ENCODE assay signal across 22 cellular contexts in genomic region chr1:21838359-21839157, GRCh38. TPM values are rescaled to one million over a fixed set of nuclear protein-coding genes. Genes with fewer than 3 reads are reported as not detected.
DNase-seq lines count a peak whose midpoint lies in the region; ATAC-seq, FAIRE-seq and TF ChIP-seq lines count a peak whose summit lies in the region.
"Had no signal": no experiment of that assay in that cellular context is flagged by ENCODE, and none has a peak within 500 bp of the region (broad histone marks: within the 10 kb centered on the region; RNA-seq: fewer than 3 reads in every experiment).

No MANE protein-coding gene starts in this region.

- peaks cover 9% of the 10 kb centered on the region for H3K9me3 ChIP-seq in K562 (replicated peaks; ENCODE audit: control insufficient read depth, insufficient read depth, low read depth, low read length)
- peaks cover 0 to 14% (median 0%) of the 10 kb centered on the region in 3 donors for H3K9me3 ChIP-seq in esophagus squamous epithelium

- ATAC-seq in left ventricle myocardium superior (peak; percentile 11), left cardiac atrium (no peak), K562 (no peak), left lobe of liver (no peak)
- ATAC-seq: CD8-positive, alpha-beta T cell; GM12878 had no signal

- no peak overlapping the region; a peak in 1 of 4 replicates for H3K9ac ChIP-seq in K562 (ENCODE audit: insufficient read depth in 1 of 2, low read depth in 2 of 2, low read length in 2 of 2)
- H3K9ac ChIP-seq: BLaER1 treated with 17β-estradiol and CSF1 and Interleukin-3, amounts not matched to agents 10 nM and 100 nM had no signal

- H3K4me1 ChIP-seq in K562 (replicated peaks in 1 of 2; ENCODE audit: control insufficient read depth in 2 of 2, insufficient read depth in 2 of 2, low read length in 2 of 2) = peaks cover 0 to 12% of the 10 kb centered on the region in 2 experiments; a peak in 1 of 5 replicates
- H3K4me1 ChIP-seq in esophagus squamous epithelium = peaks cover 0 to 13% (median 0%) of the 10 kb centered on the region in 3 donors
- H3K4me1 ChIP-seq: BLaER1 treated with 17β-estradiol and CSF1 and Interleukin-3, amounts not matched to agents 10 nM and 100 nM; HAP-1 had no signal

- no peaks in the 10 kb centered on the region for H3K27me3 ChIP-seq in K562 (ENCODE audit: control insufficient read depth in 2 of 2, insufficient read depth in 2 of 2, low read length in 2 of 2)
- H3K27me3 ChIP-seq in esophagus squamous epithelium = no peaks in the 10 kb centered on the region
- H3K27me3 ChIP-seq: BLaER1 treated with 17β-estradiol and CSF1 and Interleukin-3, amounts not matched to agents 10 nM and 100 nM had no signal

- 90% methylated on average over 22 of the region's 23 CpGs for WGBS in K562 (ENCODE audit: insufficient coverage, low coverage, missing lambda C conversion rate)
- WGBS in esophagus squamous epithelium, 2 donors = 64 to 82% methylated on average over 3 to 5 of the region's 23 CpGs

- no peaks in the 10 kb centered on the region for H3K4me1 Mint-ChIP-seq in progenitor cell of endocrine pancreas (ENCODE audit: low read depth)
- H3K4me1 Mint-ChIP-seq: B cell had no signal

- no peaks in the 10 kb centered on the region for H3K79me2 ChIP-seq in K562 (ENCODE audit: control insufficient read depth, insufficient read depth, low read length)

- BruUV-seq in K562 (replicated peaks; lab: Mats Ljungman, UMichigan) = no TSS peak

- no peak overlapping the region for H2AFZ ChIP-seq in K562 (ENCODE audit: low read depth, low read length)

- H3K4me2 ChIP-seq in K562 (ENCODE audit: insufficient read depth, low read length) = no peak overlapping the region
- H3K4me2 ChIP-seq: BLaER1 treated with 17β-estradiol and CSF1 and Interleukin-3, amounts not matched to agents 10 nM and 100 nM had no signal

- in situ Hi-C loops in K562 (cut with MboI) = no loop called here

- CTCF ChIA-PET in K562 (lab: Yijun Ruan, JAX; ENCODE audit: low intra/inter-chr PET ratio) = no interaction called here

- no peak for TF ChIP-seq POLR2A in K562 (conservative IDR thresholded peaks at IDR 0.05)
- no peak for TF ChIP-seq POLR2A in esophagus squamous epithelium (IDR thresholded peaks at IDR 0.05)

- no peak for TF ChIP-seq RAD21 in K562 (CRISPR knock-in tag; conservative IDR thresholded peaks at IDR 0.05 in 1 of 2, IDR thresholded peaks at IDR 0.05 in 1 of 2)

- H3K9me3 Mint-ChIP-seq in progenitor cell of endocrine pancreas (ENCODE audit: low read depth) = no peaks in the 10 kb centered on the region

- intact Hi-C loops in left ventricle myocardium superior (cut with micrococcal nuclease) (no loop called here), left cardiac atrium (cut with DNase I) (no loop called here), K562 (cut with micrococcal nuclease) (no loop called here), esophagus squamous epithelium (cut with DNase I) (no loop called here)

- H3K4me3 ChIP-seq in K562 = no peak overlapping the region
- no peak overlapping the region for H3K4me3 ChIP-seq in esophagus squamous epithelium
- H3K4me3 ChIP-seq: BLaER1 treated with 17β-estradiol and CSF1 and Interleukin-3, amounts not matched to agents 10 nM and 100 nM; GM12878; HAP-1 had no signal

- no peak for DNase-seq in left ventricle myocardium superior
- DNase-seq in left cardiac atrium = no peak
- no peak for DNase-seq in K562 (ENCODE audit: extremely low read depth in 1 of 4, low spot score in 3 of 4)
- DNase-seq in left lobe of liver (ENCODE audit: low spot score) = peak; percentile 42
- DNase-seq in progenitor cell of endocrine pancreas (ENCODE audit: low spot score, unreplicated experiment) = no peak
- no peak for DNase-seq in esophagus squamous epithelium (lab: John Stamatoyannopoulos, UW)
- no peak for DNase-seq in GM19240 (ENCODE audit: insufficient read length, low spot score)
- no peak for DNase-seq in NCI-H2227 treated with DMSO at 0.1 percent for 48 hours (lab: John Stamatoyannopoulos, UW)
- DNase-seq: 8988T; CD8-positive, alpha-beta T cell; DMS 273 treated with DMSO at 0.1 percent for 48 hours; DMS53; DND-41; EL; GOT3 had no signal

- H3K36me3 ChIP-seq in K562 (ENCODE audit: control insufficient read depth, insufficient read depth, low read length) (peaks cover 90% of the 10 kb centered on the region; the same call in 2 of the 3 replicates), esophagus squamous epithelium (peaks cover 57 to 100% (median 66%) of the 10 kb centered on the region in 3 donors)

- peak overlapping the region; percentile 67 for H3K27ac Mint-ChIP-seq in progenitor cell of endocrine pancreas
- H3K27ac Mint-ChIP-seq: B cell; CD8-positive, alpha-beta T cell had no signal

- H3K9me1 ChIP-seq in K562 (ENCODE audit: control insufficient read depth, insufficient read depth, low read length) = no peaks in the 10 kb centered on the region

- no peak for TF ChIP-seq EP300 in K562 (IDR thresholded peaks at IDR 0.05; ENCODE audit: low read length)

- no peaks in the 10 kb centered on the region; the same call in 1 of the 2 replicates for H4K20me1 ChIP-seq in K562 (replicated peaks; ENCODE audit: control insufficient read depth, insufficient read depth, low read length)

- H3K27me3 Mint-ChIP-seq in progenitor cell of endocrine pancreas = no peaks in the 10 kb centered on the region
- H3K27me3 Mint-ChIP-seq: B cell had no signal

- FAIRE-seq in K562 (lab: Jason Lieb, UNC) = no peak
- FAIRE-seq: GM12878 had no signal

- POLR2A ChIA-PET in K562 (lab: Yijun Ruan, JAX) = interaction anchor here (0.6 kb wide), 2 partner anchors 20 to 36 kb away, joined by 3 to 5 read pairs; no protein-coding TSS in a partner anchor

- peaks cover 40% of the 10 kb centered on the region for H3K36me3 Mint-ChIP-seq in progenitor cell of endocrine pancreas (ENCODE audit: insufficient read depth)

- no peak for TF ChIP-seq CTCF in K562 (IDR thresholded peaks at IDR 0.05 in 2 of 3, conservative IDR thresholded peaks at IDR 0.05 in 1 of 3; ENCODE audit: insufficient read depth in 2 of 3, low read depth in 1 of 3, low read length in 3 of 3)
- TF ChIP-seq CTCF in progenitor cell of endocrine pancreas (IDR thresholded peaks at IDR 0.05; ENCODE audit: unreplicated experiment) = no peak
- TF ChIP-seq CTCF in esophagus squamous epithelium (IDR thresholded peaks at IDR 0.05) = no peak

- H3K4me3 Mint-ChIP-seq in progenitor cell of endocrine pancreas (ENCODE audit: low read depth) = no peak overlapping the region
- H3K4me3 Mint-ChIP-seq: B cell; CD8-positive, alpha-beta T cell had no signal

- H3K27ac ChIP-seq in K562 (ENCODE audit: extremely low read depth, low read depth, low read length) = no peak overlapping the region
- H3K27ac ChIP-seq in esophagus squamous epithelium = no peak overlapping the region
- H3K27ac ChIP-seq: BLaER1 treated with 17β-estradiol and CSF1 and Interleukin-3, amounts not matched to agents 10 nM and 100 nM; HL-60 had no signal

TF ChIP-seq in K562, 482 proteins besides CTCF, POLR2A, EP300 and RAD21 (continues in another document):
- peak; percentile 78 for TF ChIP-seq ZFP36 (IDR thresholded peaks at IDR 0.05; ENCODE audit: low read depth, low read length, partially characterized antibody)
- no peak for TF ChIP-seq ATF1 (CRISPR knock-in tag; IDR thresholded peaks at IDR 0.05)
- TF ChIP-seq ATF1 (tag; IDR thresholded peaks at IDR 0.05) = no peak
- TF ChIP-seq POLR2G (IDR thresholded peaks at IDR 0.05; ENCODE audit: low read depth, low read length) = peak; percentile 53

RNA-seq across cellular contexts. Expression of gene LDLRAD2, which starts 26.5 kb away (rescaled TPM):
- total RNA-seq in left ventricle myocardium superior (0.20 TPM), left cardiac atrium (under 1 TPM in 1 of 2 donors, not detected in 1; 0.16 TPM), K562 (2014; rRNA removed) (not detected in 2 replicates), K562 (2014; rRNA removed; fragmentation: Illumina TruSeq; extraction: Trizol) (not detected in 2 replicates), K562 (2015; rRNA removed; fragmentation: Illumina TruSeq; extraction: Trizol) (not detected in 2 replicates), K562 (2021) (not detected in 2 replicates), left lobe of liver (not detected), progenitor cell of endocrine pancreas (0.55 and 0.77 TPM in 2 replicates), esophagus squamous epithelium (not detected)
- total RNA-seq in K562 (2011; cell fraction: chromatin; rRNA removed; ENCODE audit: low replicate concordance) = not detected in 2 replicates
- 0.13 TPM in 1 of 2 replicates, not detected in the other for total RNA-seq in K562 (2011; cell fraction: nucleolus; rRNA removed)
- not detected in 2 replicates for total RNA-seq in K562 (2011; cell fraction: nucleoplasm; rRNA removed)
- polyA plus RNA-seq in K562 (2011; rRNA removed) (not detected in 2 replicates), K562 (2014; fragmentation: Illumina TruSeq; extraction: Trizol) (not detected in 2 replicates), K562 (2014; fragmentation: Nextera tagmentation; extraction: Ambion mirVana) (under 1 TPM; 0.45 to 0.48 TPM), K562 (2014; rRNA removed) (not detected in 2 replicates)
- not detected in 2 replicates for polyA plus RNA-seq in K562 (2011; cell fraction: cytosol; rRNA removed)
- 0.10 TPM in 1 of 2 replicates, not detected in the other for polyA plus RNA-seq in K562 (2011; cell fraction: nucleus; rRNA removed)
- polyA plus RNA-seq in K562 (2012) = 5.8 and 7.0 TPM in 2 replicates
- polyA minus RNA-seq in K562 (2011; rRNA and poly(A)+ RNA removed) = not detected in 2 replicates
- polyA minus RNA-seq in K562 (2011; cell fraction: cytosol; rRNA and poly(A)+ RNA removed) = not detected in 2 replicates
- not detected in 2 replicates for polyA minus RNA-seq in K562 (2011; cell fraction: nucleus; rRNA and poly(A)+ RNA removed)
- total RNA-seq: CD8-positive, alpha-beta T cell; G401; HT1080 had no signal

RNA-seq across cellular contexts. Expression of gene USP48, which starts 55.6 kb away (rescaled TPM):
- total RNA-seq in left ventricle myocardium superior (40.3 TPM), left cardiac atrium (10 to 100 TPM; 41.1 to 41.3 TPM), K562 (2014; rRNA removed) (89.9 and 91.0 TPM in 2 replicates), K562 (2014; rRNA removed; fragmentation: Illumina TruSeq; extraction: Trizol) (106 and 120 TPM in 2 replicates), K562 (2015; rRNA removed; fragmentation: Illumina TruSeq; extraction: Trizol) (102 and 109 TPM in 2 replicates), K562 (2021) (123 TPM in 2 replicates), left lobe of liver (22.7 TPM), progenitor cell of endocrine pancreas (77.3 and 84.9 TPM in 2 replicates), esophagus squamous epithelium (10 to 100 TPM; 23.5 to 51.9 (median 39.7) TPM)
- total RNA-seq in K562 (2011; cell fraction: chromatin; rRNA removed; ENCODE audit: low replicate concordance) = 194 and 717 TPM in 2 replicates
- 95.7 and 151 TPM in 2 replicates for total RNA-seq in K562 (2011; cell fraction: nucleolus; rRNA removed)
- 249 and 315 TPM in 2 replicates for total RNA-seq in K562 (2011; cell fraction: nucleoplasm; rRNA removed)
- polyA plus RNA-seq in K562 (2011; rRNA removed) (78.6 and 97.2 TPM in 2 replicates), K562 (2014; fragmentation: Illumina TruSeq; extraction: Trizol) (101 and 121 TPM in 2 replicates), K562 (2014; fragmentation: Nextera tagmentation; extraction: Ambion mirVana) (10 to 100 TPM; 23.3 to 30.3 TPM), K562 (2014; rRNA removed) (101 and 106 TPM in 2 replicates)
- 13.8 and 29.6 TPM in 2 replicates for polyA plus RNA-seq in K562 (2011; cell fraction: cytosol; rRNA removed)
- polyA plus RNA-seq in K562 (2011; cell fraction: nucleus; rRNA removed) = 94.2 and 106 TPM in 2 replicates
- 92.9 and 103 TPM in 2 replicates for polyA plus RNA-seq in K562 (2012)
- polyA minus RNA-seq in K562 (2011; rRNA and poly(A)+ RNA removed) = 149 and 168 TPM in 2 replicates
- polyA minus RNA-seq in K562 (2011; cell fraction: cytosol; rRNA and poly(A)+ RNA removed) = 39.7 and 45.1 TPM in 2 replicates
- polyA minus RNA-seq in K562 (2011; cell fraction: nucleus; rRNA and poly(A)+ RNA removed) = 77.0 and 154 TPM in 2 replicates
